In the genomic region with DNA sequence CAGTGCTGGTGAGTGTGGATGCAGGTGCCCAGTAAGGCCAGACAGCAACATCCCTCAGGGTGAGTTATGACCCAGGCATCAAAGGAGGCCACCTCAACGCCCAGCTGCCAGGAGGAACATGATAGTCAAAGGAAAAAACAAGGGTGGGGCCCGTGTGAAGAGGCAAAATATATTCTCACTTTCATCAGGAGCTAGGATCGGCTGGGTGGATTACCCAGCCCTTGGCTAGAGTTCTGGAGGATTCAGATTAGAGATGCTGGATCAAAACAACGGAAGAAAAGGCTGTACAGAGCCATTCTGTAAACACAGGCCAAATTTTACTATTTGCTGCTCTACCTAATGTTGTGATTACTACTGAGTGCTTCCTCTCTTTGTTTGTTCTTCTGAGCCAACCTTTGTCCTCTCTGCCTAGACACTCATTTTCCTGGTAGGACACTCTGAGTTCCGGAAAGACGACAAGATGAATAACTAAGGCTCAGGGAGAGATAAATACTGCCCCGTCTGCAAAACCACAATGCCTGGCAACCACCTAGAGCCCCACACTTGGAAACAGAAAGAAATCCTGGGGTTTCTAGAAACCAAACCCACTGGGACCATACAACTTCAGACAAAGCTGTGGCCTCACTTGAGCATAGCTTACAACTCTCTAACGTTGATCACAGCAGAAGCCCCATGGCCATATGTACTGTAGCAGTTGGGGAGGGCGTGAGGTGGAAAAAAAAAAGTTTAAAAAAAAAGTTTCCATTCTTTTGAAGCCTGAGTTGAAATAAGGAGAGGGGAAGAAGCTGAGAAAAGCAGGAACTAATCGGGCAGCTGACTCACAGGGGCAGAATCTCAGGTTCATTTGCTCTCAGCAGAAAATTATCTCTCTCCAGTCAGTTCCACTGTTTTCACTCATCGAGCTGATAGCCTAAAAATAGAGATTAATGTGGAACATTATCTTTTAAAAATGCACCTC, we compare ENCODE assay signal across 8 cellular contexts. TPM values are rescaled to one million over a fixed set of nuclear protein-coding genes. Genes with fewer than 3 reads are reported as not detected.
DNase-seq lines count a peak whose midpoint lies in the region; ATAC-seq and TF ChIP-seq lines count a peak whose summit lies in the region.

No MANE protein-coding gene starts in this region.

- H3K79me2 ChIP-seq in OCI-LY7 (ENCODE audit: insufficient read depth, low read depth, low read length): no peaks in the 10 kb centered on the region

- no peaks in the 10 kb centered on the region for H3K27me3 ChIP-seq in colonic mucosa

- H2AFZ ChIP-seq in OCI-LY7 (ENCODE audit: low read length): peak overlapping the region; percentile 78; the same call in 1 of the 2 replicates

- no peaks in the 10 kb centered on the region for H3K27me3 Mint-ChIP-seq in natural killer cell treated with Interleukin-12 subunit alpha and Interleukin-12 subunit beta and Interleukin-15 and Interleukin-18, amount 100 ng/mL, for 72 hours

- H3K9me3 ChIP-seq in OCI-LY7 (ENCODE audit: low read length) (no peaks in the 10 kb centered on the region), colonic mucosa (no peaks in the 10 kb centered on the region)

- BruUV-seq in OCI-LY7 (replicated peaks; lab: Mats Ljungman, UMichigan): no TSS peak

- H3K9me2 ChIP-seq in OCI-LY7 (ENCODE audit: insufficient read depth, low read length): no peaks in the 10 kb centered on the region

- H3K36me3 ChIP-seq in OCI-LY7 (ENCODE audit: insufficient read depth, low read length): no peaks in the 10 kb centered on the region
- H3K36me3 ChIP-seq in colonic mucosa: no peaks in the 10 kb centered on the region

- in situ Hi-C loops in ACHN (cut with HindIII; ENCODE audit: low pct_ligation_motif_present, low pct_unique_long_range_greater_than_20kb, low sequenced_read_pairs): no loop called here

- DNase-seq in Daoy (ENCODE audit: low read depth): peak; percentile 59
- no peak for DNase-seq in OCI-LY7 (ENCODE audit: low spot score)
- peak; percentile 53 for DNase-seq in colonic mucosa
- no peak for DNase-seq in natural killer cell treated with Interleukin-12 subunit alpha and Interleukin-12 subunit beta and Interleukin-15 and Interleukin-18, amount 100 ng/mL, for 72 hours (ENCODE audit: low spot score)
- DNase-seq in amygdala (lab: John Stamatoyannopoulos, UW): no peak
- no peak for DNase-seq in ACHN

- H3K9me3 Mint-ChIP-seq in natural killer cell treated with Interleukin-12 subunit alpha and Interleukin-12 subunit beta and Interleukin-15 and Interleukin-18, amount 100 ng/mL, for 72 hours: no peaks in the 10 kb centered on the region

- H4K20me1 ChIP-seq in OCI-LY7 (ENCODE audit: insufficient read depth, low read length): no peaks in the 10 kb centered on the region

- ATAC-seq in HG02610 (IDR thresholded peaks at IDR 0.05; ENCODE audit: unreplicated experiment): peak; percentile 43
- peak; percentile 28 to 43 for ATAC-seq in natural killer cell treated with Interleukin-12 subunit alpha and Interleukin-12 subunit beta and Interleukin-15 and Interleukin-18, amount 100 ng/mL, for 72 hours
- ATAC-seq in GM19467 (IDR thresholded peaks at IDR 0.05; ENCODE audit: unreplicated experiment): no peak

- peak overlapping the region in 1 of 2 donors; percentile 19 for H3K9ac ChIP-seq in colonic mucosa (ENCODE audit: low read depth in 2 of 2, low read length in 2 of 2)

- no peaks in the 10 kb centered on the region for H3K36me3 Mint-ChIP-seq in natural killer cell treated with Interleukin-12 subunit alpha and Interleukin-12 subunit beta and Interleukin-15 and Interleukin-18, amount 100 ng/mL, for 72 hours

- POLR2A ChIA-PET in OCI-LY7 (lab: Charles Lee): interaction anchor here (0.8 to 4.5 kb wide), 5 partner anchors 7 to 18 kb away, joined by 3 to 22 read pairs (median 3); partner anchors contain the start of gene PMAIP1

- H3K4me2 ChIP-seq in OCI-LY7 (ENCODE audit: low read length): peak overlapping the region; percentile 47; the same call in 1 of the 2 replicates

- H3K4me3 Mint-ChIP-seq in natural killer cell treated with Interleukin-12 subunit alpha and Interleukin-12 subunit beta and Interleukin-15 and Interleukin-18, amount 100 ng/mL, for 72 hours: peak overlapping the region; percentile 5

- peaks cover 42 to 43% of the 10 kb centered on the region in 2 donors for H3K4me1 Mint-ChIP-seq in natural killer cell treated with Interleukin-12 subunit alpha and Interleukin-12 subunit beta and Interleukin-15 and Interleukin-18, amount 100 ng/mL, for 72 hours (ENCODE audit: low read depth in 2 of 2)

- CTCF ChIA-PET in OCI-LY7 (lab: Charles Lee; ENCODE audit: unreplicated experiment): no interaction called here

- no peak overlapping the region for H3K27ac ChIP-seq in OCI-LY7 (ENCODE audit: low read depth, low read length, poor library complexity, severe bottlenecking)
- H3K27ac ChIP-seq in colonic mucosa: peak overlapping the region; percentile 85

- H3K4me1 ChIP-seq in OCI-LY7 (ENCODE audit: insufficient read depth, low read length, poor library complexity, severe bottlenecking): peaks cover 43% of the 10 kb centered on the region
- H3K4me1 ChIP-seq in colonic mucosa: no peaks in the 10 kb centered on the region

- intact Hi-C loops in OCI-LY7 (cut with micrococcal nuclease; ENCODE audit: unreplicated experiment) (no loop called here), colonic mucosa (cut with DNase I) (no loop called here)

- no peak for TF ChIP-seq CTCF in OCI-LY7 (conservative IDR thresholded peaks at IDR 0.05; ENCODE audit: low read length)
- TF ChIP-seq CTCF in colonic mucosa (IDR thresholded peaks at IDR 0.05): no peak

- H3K27ac Mint-ChIP-seq in natural killer cell treated with Interleukin-12 subunit alpha and Interleukin-12 subunit beta and Interleukin-15 and Interleukin-18, amount 100 ng/mL, for 72 hours: peak overlapping the region in 1 of 2 donors; percentile 72

- H3K4me3 ChIP-seq in OCI-LY7 (ENCODE audit: low read depth, low read length, poor library complexity, severe bottlenecking): no peak overlapping the region
- H3K4me3 ChIP-seq in colonic mucosa: no peak overlapping the region

RNA-seq across cellular contexts. Expression of gene PMAIP1, which starts 17.8 kb away (rescaled TPM):
- 47.8 and 57.9 TPM in 2 replicates for total RNA-seq in Daoy (2014; rRNA removed; shearing (Covaris generic))
- 22.9 and 25.4 TPM in 2 replicates for total RNA-seq in OCI-LY7 (2014; rRNA removed; shearing (Covaris generic))
- total RNA-seq in OCI-LY7 (2022) (21.1 and 23.3 TPM in 2 replicates), colonic mucosa (1 to 10 TPM; 4.3 to 4.9 TPM)
- 10 to 100 TPM; 48.8 to 76.0 TPM for total RNA-seq in natural killer cell treated with Interleukin-12 subunit alpha and Interleukin-12 subunit beta and Interleukin-15 and Interleukin-18, amount 100 ng/mL, for 72 hours

Comparison
In these comparisons a context has a peak if more than half of its experiments do, and no peak if none do; other contexts are left out.
1. DNase-seq: peak in Daoy (single experiment) and colonic mucosa (single experiment); none in OCI-LY7 (single experiment), natural killer cell treated with Interleukin-12 subunit alpha and Interleukin-12 subunit beta and Interleukin-15 and Interleukin-18, amount 100 ng/mL, for 72 hours (single experiment), amygdala (0 of 56) and ACHN (single experiment).